1 cellular context compared by ENCODE assay signal in genomic region chr9:89648247-89649000, GRCh38.
A peak's percentile ranks its signal among the peaks of the same experiment; 100 is the strongest.
TF ChIP-seq lines count a peak whose summit lies in the region.

No MANE protein-coding gene starts in this region.

TF ChIP-seq in HepG2, 621 proteins besides CTCF, POLR2A, EP300 and RAD21 (continued from another document and continues in another):
- no peak for TF ChIP-seq ZNF576 (CRISPR knock-in tag; IDR thresholded peaks at IDR 0.05)
- no peak for TF ChIP-seq THYN1 (CRISPR knock-in tag; IDR thresholded peaks at IDR 0.05; ENCODE audit: borderline replicate concordance, low read depth)
- 0 out of 2 replicates have a peak, but pooled peaks have one; percentile 28 for TF ChIP-seq HOXD1 (CRISPR knock-in tag; IDR thresholded peaks at IDR 0.05)
- no peak for TF ChIP-seq DNMT3B (CRISPR knock-in tag; conservative IDR thresholded peaks at IDR 0.05)
- no peak for TF ChIP-seq ZNF234 (CRISPR knock-in tag; conservative IDR thresholded peaks at IDR 0.05)
- no peak for TF ChIP-seq POLR2AphosphoS5 (IDR thresholded peaks at IDR 0.05; ENCODE audit: low read depth, low read length)
- TF ChIP-seq ZNF30 (CRISPR knock-in tag; IDR thresholded peaks at IDR 0.05), result no peak
- no peak for TF ChIP-seq ZNF143 (CRISPR knock-in tag; IDR thresholded peaks at IDR 0.05)
- no peak for TF ChIP-seq ZFAT (CRISPR knock-in tag; conservative IDR thresholded peaks at IDR 0.05)
- peak; percentile 84; the same call in 1 of the 2 replicates for TF ChIP-seq TBX2 (CRISPR knock-in tag; IDR thresholded peaks at IDR 0.05; ENCODE audit: borderline replicate concordance)
- TF ChIP-seq ZMAT5 (CRISPR knock-in tag; IDR thresholded peaks at IDR 0.05; ENCODE audit: borderline replicate concordance, low read depth), result no peak
- TF ChIP-seq MNT (IDR thresholded peaks at IDR 0.05), result peak; percentile 100
- TF ChIP-seq MLLT10 (CRISPR knock-in tag; IDR thresholded peaks at IDR 0.05), result no peak
- no peak for TF ChIP-seq KDM4B (CRISPR knock-in tag; IDR thresholded peaks at IDR 0.05)
- peak; percentile 84 for TF ChIP-seq FOXP4 (CRISPR knock-in tag; IDR thresholded peaks at IDR 0.05)
- no peak for TF ChIP-seq ZBTB3 (CRISPR knock-in tag; IDR thresholded peaks at IDR 0.05; ENCODE audit: borderline replicate concordance, low read depth)
- TF ChIP-seq ZBTB21 (CRISPR knock-in tag; IDR thresholded peaks at IDR 0.05), result no peak
- peak; percentile 42; the same call in 1 of the 2 replicates for TF ChIP-seq SSRP1 (CRISPR knock-in tag; IDR thresholded peaks at IDR 0.05)
- peak; percentile 85 for TF ChIP-seq SAP130 (CRISPR knock-in tag; IDR thresholded peaks at IDR 0.05; ENCODE audit: low read depth)
- TF ChIP-seq ZSCAN25 (CRISPR knock-in tag; IDR thresholded peaks at IDR 0.05), result no peak
- no peak for TF ChIP-seq SP2 (CRISPR knock-in tag; IDR thresholded peaks at IDR 0.05)
- no peak for TF ChIP-seq ZSCAN12 (CRISPR knock-in tag; IDR thresholded peaks at IDR 0.05)
- peak; percentile 62; the same call in 1 of the 2 replicates for TF ChIP-seq FOXA1 (IDR thresholded peaks at IDR 0.05)
- peak; percentile 95 for TF ChIP-seq FOXA1 (CRISPR knock-in tag; IDR thresholded peaks at IDR 0.05)
- peak; percentile 97 for TF ChIP-seq HMG20B (CRISPR knock-in tag; conservative IDR thresholded peaks at IDR 0.05)
- no peak for TF ChIP-seq RBM22 (optimal IDR thresholded peaks at IDR 0.05; ENCODE audit: low read length)
- no peak for TF ChIP-seq ZNF350 (CRISPR knock-in tag; IDR thresholded peaks at IDR 0.05; ENCODE audit: borderline replicate concordance, low read depth)
- no peak for TF ChIP-seq HNRNPK (IDR thresholded peaks at IDR 0.05; ENCODE audit: low read depth, low read length, poor library complexity, severe bottlenecking)
- TF ChIP-seq ZNF362 (CRISPR knock-in tag; IDR thresholded peaks at IDR 0.05; ENCODE audit: borderline replicate concordance), result peak; percentile 99
- 0 out of 2 replicates have a peak, but pooled peaks have one; percentile 25 for TF ChIP-seq HOMEZ (CRISPR knock-in tag; IDR thresholded peaks at IDR 0.05; ENCODE audit: low read depth)
- no peak for TF ChIP-seq ZNF790 (CRISPR knock-in tag; IDR thresholded peaks at IDR 0.05; ENCODE audit: borderline replicate concordance)
- TF ChIP-seq ZNF446 (CRISPR knock-in tag; IDR thresholded peaks at IDR 0.05), result no peak
- peak; percentile 68; the same call in 1 of the 2 replicates for TF ChIP-seq ZNF558 (CRISPR knock-in tag; IDR thresholded peaks at IDR 0.05; ENCODE audit: borderline replicate concordance)
- no peak for TF ChIP-seq MTERF4 (CRISPR knock-in tag; IDR thresholded peaks at IDR 0.05)
- no peak for TF ChIP-seq ZNF326 (CRISPR knock-in tag; IDR thresholded peaks at IDR 0.05; ENCODE audit: borderline replicate concordance)
- TF ChIP-seq WIZ (CRISPR knock-in tag; IDR thresholded peaks at IDR 0.05), result no peak
- no peak for TF ChIP-seq ZNF598 (CRISPR knock-in tag; IDR thresholded peaks at IDR 0.05; ENCODE audit: borderline replicate concordance)
- no peak for TF ChIP-seq PCBP2 (optimal IDR thresholded peaks at IDR 0.05; ENCODE audit: low read depth, low read length, poor library complexity, severe bottlenecking)
- peak; percentile 96 for TF ChIP-seq TBL1XR1 (IDR thresholded peaks at IDR 0.05; ENCODE audit: borderline replicate concordance, low read length, partially characterized antibody)
- TF ChIP-seq PREB (CRISPR knock-in tag; IDR thresholded peaks at IDR 0.05), result no peak
- TF ChIP-seq ZBTB26 (CRISPR knock-in tag; IDR thresholded peaks at IDR 0.05; ENCODE audit: borderline replicate concordance), result peak; percentile 54; the same call in 1 of the 2 replicates
- TF ChIP-seq TRIM24 (CRISPR knock-in tag; IDR thresholded peaks at IDR 0.05), result peak; percentile 46; the same call in 1 of the 2 replicates
- TF ChIP-seq MED8 (CRISPR knock-in tag; IDR thresholded peaks at IDR 0.05; ENCODE audit: insufficient replicate concordance), result no peak
- TF ChIP-seq MLX (CRISPR knock-in tag; IDR thresholded peaks at IDR 0.05), result peak; percentile 92
- no peak for TF ChIP-seq ZNF589 (CRISPR knock-in tag; conservative IDR thresholded peaks at IDR 0.05)
- peak; percentile 54; the same call in 1 of the 2 replicates for TF ChIP-seq HNF1A (IDR thresholded peaks at IDR 0.05; ENCODE audit: low read depth)
- peak; percentile 37; the same call in 1 of the 2 replicates for TF ChIP-seq HNF1A (CRISPR knock-in tag; IDR thresholded peaks at IDR 0.05; ENCODE audit: borderline replicate concordance)
- TF ChIP-seq ZNF414 (CRISPR knock-in tag; IDR thresholded peaks at IDR 0.05), result no peak
- peak; percentile 70; the same call in 1 of the 2 replicates for TF ChIP-seq ERF (CRISPR knock-in tag; IDR thresholded peaks at IDR 0.05)
- peak; percentile 54; the same call in 1 of the 2 replicates for TF ChIP-seq RNF2 (conservative IDR thresholded peaks at IDR 0.05; ENCODE audit: low read depth)
- TF ChIP-seq MTF2 (CRISPR knock-in tag; IDR thresholded peaks at IDR 0.05; ENCODE audit: borderline replicate concordance), result no peak
- no peak for TF ChIP-seq DR1 (CRISPR knock-in tag; IDR thresholded peaks at IDR 0.05)
- TF ChIP-seq HNRNPH1 (optimal IDR thresholded peaks at IDR 0.05; ENCODE audit: low read depth, low read length), result no peak
- TF ChIP-seq TOPORS (CRISPR knock-in tag; IDR thresholded peaks at IDR 0.05), result peak; percentile 69; the same call in 1 of the 2 replicates
